ENCODE assay signal across 23 cellular contexts in genomic region chr13:112642061-112642460, GRCh38.
"Had no signal": no experiment of that assay in that cellular context is flagged by ENCODE, and none has a peak within 500 bp of the region (broad histone marks: within the 10 kb centered on the region; RNA-seq: fewer than 3 reads in every experiment).

No MANE protein-coding gene starts in this region.

- H3K4me3 ChIP-seq: colonic mucosa, esophagus squamous epithelium, gastroesophageal sphincter, pancreas, smooth muscle cell, suprapubic skin, thyroid gland, upper lobe of left lung, vagina had no signal

- DNase-seq: colonic mucosa; esophagus squamous epithelium; foreskin fibroblast; glutamatergic neuron; left colon; left ventricle myocardium superior; mammary epithelial cell; natural killer cell; occipital lobe; right cardiac atrium; stimulated activated CD4-positive, alpha-beta T cell treated with anti-CD3 and anti-CD28 coated beads, Interleukin-4, amount 100 ng/mL, for 1 hour; stimulated activated CD8-positive, alpha-beta memory T cell treated with anti-CD3 and anti-CD28 coated beads, Interleukin-4, amount 100 ng/mL, for 48 hours; stimulated activated naive CD8-positive, alpha-beta T cell treated with anti-CD3 and anti-CD28 coated beads, Interleukin-15, Interleukin-2, amounts not matched to agents 100 U/mL and 50 U/mL, for 24 hours; thyroid gland; upper lobe of left lung had no signal

- H3K36me3 Mint-ChIP-seq: mesothelial cell of epicardium; natural killer cell; stimulated activated effector memory CD8-positive, alpha-beta T cell treated with anti-CD3 and anti-CD28 coated beads, Interleukin-12 subunit alpha, Interleukin-12 subunit beta, amount 100 ng/mL, for 72 hours had no signal

- H3K36me3 ChIP-seq: colonic mucosa, esophagus squamous epithelium, gastroesophageal sphincter, pancreas, suprapubic skin, thyroid gland, upper lobe of left lung, vagina had no signal

- H3K4me1 Mint-ChIP-seq: natural killer cell; stimulated activated effector memory CD8-positive, alpha-beta T cell treated with anti-CD3 and anti-CD28 coated beads, Interleukin-12 subunit alpha, Interleukin-12 subunit beta, amount 100 ng/mL, for 72 hours had no signal

- ATAC-seq: gastroesophageal sphincter; left colon; left ventricle myocardium superior; natural killer cell; right cardiac atrium; stimulated activated effector memory CD8-positive, alpha-beta T cell treated with anti-CD3 and anti-CD28 coated beads, Interleukin-12 subunit alpha, Interleukin-12 subunit beta, amount 100 ng/mL, for 72 hours; stimulated activated naive CD8-positive, alpha-beta T cell treated with anti-CD3 and anti-CD28 coated beads, Interleukin-15, Interleukin-2, amounts not matched to agents 100 U/mL and 50 U/mL, for 24 hours had no signal

- H3K9me3 ChIP-seq: colonic mucosa, esophagus squamous epithelium, gastroesophageal sphincter, pancreas, suprapubic skin, thyroid gland, upper lobe of left lung, vagina had no signal

- H3K27ac Mint-ChIP-seq: mesothelial cell of epicardium; natural killer cell; stimulated activated effector memory CD8-positive, alpha-beta T cell treated with anti-CD3 and anti-CD28 coated beads, Interleukin-12 subunit alpha, Interleukin-12 subunit beta, amount 100 ng/mL, for 72 hours had no signal

- H3K4me3 Mint-ChIP-seq: mesothelial cell of epicardium; natural killer cell; neural crest cell; stimulated activated effector memory CD8-positive, alpha-beta T cell treated with anti-CD3 and anti-CD28 coated beads, Interleukin-12 subunit alpha, Interleukin-12 subunit beta, amount 100 ng/mL, for 72 hours had no signal

- H3K27me3 ChIP-seq: pancreas, thyroid gland, upper lobe of left lung, vagina had no signal

- H3K27ac ChIP-seq: colonic mucosa, esophagus squamous epithelium, gastroesophageal sphincter, suprapubic skin, thyroid gland, upper lobe of left lung, vagina had no signal

- H3K4me1 ChIP-seq: colonic mucosa, vagina had no signal

- H3K9me3 Mint-ChIP-seq: mesothelial cell of epicardium; natural killer cell; neural crest cell; stimulated activated effector memory CD8-positive, alpha-beta T cell treated with anti-CD3 and anti-CD28 coated beads, Interleukin-12 subunit alpha, Interleukin-12 subunit beta, amount 100 ng/mL, for 72 hours had no signal
